8 cellular contexts compared by ENCODE assay signal in the genomic region with DNA sequence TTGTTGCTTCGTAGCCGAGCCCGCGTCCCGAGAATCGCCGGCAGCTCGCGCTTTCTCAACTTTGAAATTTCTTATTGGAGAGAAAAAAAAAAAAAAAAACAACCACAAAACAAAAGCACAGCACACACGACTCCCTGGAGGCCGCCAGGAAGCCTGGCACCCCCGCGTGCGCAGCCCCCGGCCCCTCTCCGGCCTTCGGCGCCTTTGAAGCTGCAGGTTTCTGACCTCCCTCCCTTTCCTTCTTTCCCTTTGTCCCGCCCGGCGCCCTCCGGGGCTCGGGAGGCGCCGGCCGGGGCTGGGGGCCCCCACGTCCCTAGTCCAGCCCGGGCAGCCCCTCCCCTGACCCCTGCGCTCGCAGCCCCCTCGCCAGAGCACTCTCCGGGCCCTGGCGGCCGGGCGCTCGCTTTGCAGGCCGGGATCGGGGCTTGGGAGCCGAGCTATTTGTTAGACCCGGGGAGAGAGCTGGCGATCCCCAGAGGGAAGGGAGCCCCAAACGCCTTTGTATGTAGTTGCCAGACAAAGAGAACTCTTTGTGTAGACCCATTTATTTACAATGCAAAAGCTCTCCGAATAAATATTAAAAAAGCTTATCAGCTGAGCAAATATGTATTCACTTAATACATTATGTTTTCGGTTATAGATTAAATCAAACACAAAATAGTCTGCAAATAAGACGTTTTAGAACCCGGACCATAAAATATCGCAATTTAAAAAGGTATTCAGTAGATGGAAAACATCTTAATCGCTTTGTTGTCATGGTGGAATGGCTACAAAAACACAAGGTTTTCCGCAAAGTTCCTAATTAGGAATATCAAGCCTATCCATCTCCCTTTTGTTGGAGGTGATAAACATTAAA. TPM values are rescaled to one million over a fixed set of nuclear protein-coding genes. Genes with fewer than 3 reads are reported as not detected.
A peak's percentile ranks its signal among the peaks of the same experiment; 100 is the strongest.
DNase-seq lines count a peak whose midpoint lies in the region; ATAC-seq, FAIRE-seq and TF ChIP-seq lines count a peak whose summit lies in the region.

No MANE protein-coding gene starts in this region.

- in situ Hi-C loops in GM13976 (cut with MboI; ENCODE audit: low sequenced_read_pairs, unreplicated experiment): no loop called here

- H3K27ac Mint-ChIP-seq in CD4-positive, alpha-beta memory T cell: peak overlapping the region in 3 of 7 donors; percentile 52 to 83 (median 76)
- H3K27ac Mint-ChIP-seq in T-cell: peak overlapping the region in 1 of 2 donors; percentile 39
- peak overlapping the region; percentile 94 for H3K27ac Mint-ChIP-seq in nephron progenitor cell

- DNase-seq in CD4-positive, alpha-beta memory T cell: peak in 1 of 5 donors; percentile 6
- DNase-seq in T-cell (no peak), nephron progenitor cell (peak; percentile 76), RCC 7860 (ENCODE audit: low spot score) (no peak), GM13976 (ENCODE audit: low spot score) (no peak)

- peaks cover 34 to 42% of the 10 kb centered on the region in 2 donors for H3K27me3 Mint-ChIP-seq in CD4-positive, alpha-beta memory T cell
- H3K27me3 Mint-ChIP-seq in T-cell (peaks cover 31 to 63% of the 10 kb centered on the region in 2 donors), nephron progenitor cell (ENCODE audit: low read depth, poor library complexity) (peaks cover 8% of the 10 kb centered on the region)

- H3K36me3 Mint-ChIP-seq in CD4-positive, alpha-beta memory T cell: peaks cover 0 to 5% of the 10 kb centered on the region in 2 donors
- H3K36me3 Mint-ChIP-seq in T-cell (no peaks in the 10 kb centered on the region), nephron progenitor cell (ENCODE audit: low read depth) (no peaks in the 10 kb centered on the region)

- H3K9me3 ChIP-seq in CD4-positive, alpha-beta memory T cell (ENCODE audit: control insufficient read depth in 1 of 2, low read length in 2 of 2): no peaks in the 10 kb centered on the region
- H3K9me3 ChIP-seq in HUES48 (ENCODE audit: control insufficient read depth, insufficient read depth, low read length): no peaks in the 10 kb centered on the region
- H3K9me3 ChIP-seq in esophagus (ENCODE audit: control insufficient read depth in 2 of 2, insufficient read depth in 1 of 2, low read depth in 1 of 2, low read length in 1 of 2): no peaks in the 10 kb centered on the region

- FAIRE-seq in RCC 7860 (lab: Jason Lieb, UNC): no peak

- H3K4me1 ChIP-seq in CD4-positive, alpha-beta memory T cell (ENCODE audit: insufficient read depth, low read length): peaks cover 62% of the 10 kb centered on the region
- H3K4me1 ChIP-seq in HUES48 (ENCODE audit: control insufficient read depth, insufficient read depth, low read length) (peaks cover 49% of the 10 kb centered on the region), esophagus (ENCODE audit: control insufficient read depth in 2 of 2, insufficient read depth in 2 of 2, low read length in 1 of 2) (peaks cover 5 to 15% of the 10 kb centered on the region in 2 donors)

- peaks cover 72% of the 10 kb centered on the region for H3K27me3 ChIP-seq in CD4-positive, alpha-beta memory T cell (ENCODE audit: insufficient read depth, low read length)
- peaks cover 72% of the 10 kb centered on the region for H3K27me3 ChIP-seq in HUES48 (ENCODE audit: control insufficient read depth, insufficient read depth, low read length)
- H3K27me3 ChIP-seq in esophagus (ENCODE audit: control insufficient read depth in 1 of 2, insufficient read depth in 2 of 2, low read length in 2 of 2): no peaks in the 10 kb centered on the region

- ATAC-seq in T-cell (replicated peaks in 1 of 4) (no peak), HG03571 (IDR thresholded peaks at IDR 0.05; ENCODE audit: unreplicated experiment) (no peak)

- H3K4me3 Mint-ChIP-seq in CD4-positive, alpha-beta memory T cell: peak overlapping the region in 7 of 8 donors; percentile 40 to 68 (median 59)
- H3K4me3 Mint-ChIP-seq in T-cell: peak overlapping the region; percentile 37 to 90 (median 55)
- peak overlapping the region; percentile 96 for H3K4me3 Mint-ChIP-seq in nephron progenitor cell

- H3K36me3 ChIP-seq in CD4-positive, alpha-beta memory T cell (ENCODE audit: insufficient read depth, low read length): no peaks in the 10 kb centered on the region
- H3K36me3 ChIP-seq in HUES48 (ENCODE audit: control insufficient read depth, insufficient read depth, low read length) (no peaks in the 10 kb centered on the region), esophagus (ENCODE audit: control insufficient read depth in 2 of 2, insufficient read depth in 2 of 2, low read length in 1 of 2) (no peaks in the 10 kb centered on the region)

- TF ChIP-seq CTCF in nephron progenitor cell (IDR thresholded peaks at IDR 0.05) (peak; percentile 44), GM13976 (IDR thresholded peaks at IDR 0.05; ENCODE audit: borderline replicate concordance, control extremely low read depth, extremely low read depth, insufficient read depth, missing control alignments) (no peak)

- H3K4me1 Mint-ChIP-seq in CD4-positive, alpha-beta memory T cell: peaks cover 13 to 47% (median 28%) of the 10 kb centered on the region in 4 donors
- H3K4me1 Mint-ChIP-seq in T-cell (peaks cover 30 to 40% (median 31%) of the 10 kb centered on the region in 3 donors), nephron progenitor cell (peaks cover 41% of the 10 kb centered on the region)

- POLR2A ChIA-PET in CD4-positive, alpha-beta memory T cell (lab: Charles Lee; ENCODE audit: partially characterized antibody): interaction anchor here (0.9 to 2.2 kb wide), 5 partner anchors 15 to 114 kb away, joined by 3 to 15 read pairs (median 3); partner anchors contain the start of gene ACTG1
- POLR2A ChIA-PET in T-cell (lab: Charles Lee): interaction anchor here (0.6 kb wide), 2 partner anchors 25 to 112 kb away, joined by 3 to 6 read pairs; no protein-coding TSS in a partner anchor

- H3K4me3 ChIP-seq in CD4-positive, alpha-beta memory T cell (ENCODE audit: low read length in 2 of 2): peak overlapping the region in 1 of 2 donors; percentile 32
- peak overlapping the region; percentile 47 for H3K4me3 ChIP-seq in HUES48 (ENCODE audit: low read depth, low read length)
- peak overlapping the region; percentile 77 to 80 for H3K4me3 ChIP-seq in esophagus (ENCODE audit: low read depth in 1 of 2, low read length in 2 of 2)

- CTCF ChIA-PET in CD4-positive, alpha-beta memory T cell (lab: Charles Lee; ENCODE audit: partially characterized antibody): no interaction called here
- CTCF ChIA-PET in T-cell (lab: Charles Lee): interaction anchor here (0.9 to 1.4 kb wide), 2 partner anchors 33 to 87 kb away, joined by 3 to 4 read pairs; no protein-coding TSS in a partner anchor

- H3K9me3 Mint-ChIP-seq in CD4-positive, alpha-beta memory T cell: peaks cover 0 to 25% (median 0%) of the 10 kb centered on the region in 8 donors
- H3K9me3 Mint-ChIP-seq in T-cell: no peaks in the 10 kb centered on the region
- H3K9me3 Mint-ChIP-seq in nephron progenitor cell: no peaks in the 10 kb centered on the region

- 2 to 3% methylated on average over 49 of the region's 49 CpGs for WGBS in esophagus, 2 donors

- intact Hi-C loops in CD4-positive, alpha-beta memory T cell (cut with micrococcal nuclease): loop anchor here (10.0 kb wide), 1 partner anchor 87 kb away; no protein-coding TSS in a partner anchor

- peak overlapping the region; percentile 53; the same call in 1 of the 2 replicates for H3K9ac ChIP-seq in HUES48 (ENCODE audit: low read depth, low read length)

- H3K27ac ChIP-seq in CD4-positive, alpha-beta memory T cell (ENCODE audit: low read depth, low read length): no peak overlapping the region
- H3K27ac ChIP-seq in HUES48 (ENCODE audit: low read depth, low read length) (peak overlapping the region; percentile 99), esophagus (ENCODE audit: low read depth in 2 of 2, low read length in 1 of 2) (peak overlapping the region; percentile 94 to 96)

RNA-seq across cellular contexts. Expression of gene BAHCC1, which starts 2.3 kb away (rescaled TPM):
- total RNA-seq in CD4-positive, alpha-beta memory T cell: not detected
- not detected for polyA plus RNA-seq in CD4-positive, alpha-beta memory T cell
- total RNA-seq in T-cell: under 1 TPM; 0.23 to 0.82 (median 0.33) TPM
- polyA plus RNA-seq in esophagus: 1 to 10 TPM; 3.0 to 9.1 TPM
